Comparison of ENCODE assay signal across 10 cellular contexts in the genomic region with DNA sequence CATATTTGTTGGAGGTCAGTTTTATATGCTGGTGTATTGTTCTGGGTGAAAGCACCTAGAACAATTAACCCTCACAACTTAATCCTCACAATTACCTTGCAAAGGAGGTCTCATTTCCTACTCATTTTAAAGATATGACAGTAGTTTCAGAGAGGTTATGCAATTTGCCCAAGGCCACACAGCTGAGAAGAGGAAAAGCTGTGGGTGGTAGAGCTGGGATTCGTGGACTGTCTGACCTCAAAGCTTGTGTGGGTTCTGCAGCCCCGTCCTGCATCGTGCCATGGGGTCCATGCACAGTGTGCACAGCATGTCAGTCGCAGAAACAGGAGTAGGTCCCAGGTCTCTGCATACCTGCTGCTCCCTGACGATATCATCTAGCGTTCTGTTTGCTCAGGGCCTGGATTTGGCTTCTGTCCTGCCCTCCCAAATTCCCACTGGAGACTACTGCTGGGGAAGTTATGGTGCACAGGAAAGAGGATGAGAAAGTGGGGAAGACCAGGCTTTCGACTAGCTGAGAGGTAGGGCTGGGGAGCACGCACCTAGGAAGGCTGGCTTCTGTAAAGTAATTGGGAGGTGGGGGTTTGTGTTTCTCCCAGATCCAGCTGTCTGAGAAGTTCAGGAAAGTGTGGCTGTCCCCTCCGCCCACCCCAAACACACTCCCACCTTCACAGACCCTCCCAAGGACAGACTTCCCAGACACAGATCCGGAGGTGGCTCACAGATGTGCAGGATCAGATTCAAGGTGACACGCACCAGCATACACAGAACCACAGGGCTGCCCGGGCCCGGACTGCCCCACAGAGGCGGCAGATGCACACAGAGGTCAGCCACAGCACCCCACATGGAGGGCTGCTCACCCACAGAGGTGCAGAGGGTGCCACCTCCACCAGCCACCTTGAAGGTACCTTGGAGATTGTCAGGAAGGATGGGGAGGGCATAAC. TPM values are rescaled to one million over a fixed set of nuclear protein-coding genes. Genes with fewer than 3 reads are reported as not detected.
DNase-seq lines count a peak whose midpoint lies in the region; ATAC-seq and TF ChIP-seq lines count a peak whose summit lies in the region.
"Had no signal": no experiment of that assay in that cellular context is flagged by ENCODE, and none has a peak within 500 bp of the region (broad histone marks: within the 10 kb centered on the region; RNA-seq: fewer than 3 reads in every experiment).

No MANE protein-coding gene starts in this region.

- no peak overlapping the region for H2BK120ac ChIP-seq in neuronal stem cell (ENCODE audit: low read depth, low read length)

- H3K4me1 Mint-ChIP-seq in CD4-positive, alpha-beta T cell (ENCODE audit: low read depth): peaks cover 7% of the 10 kb centered on the region
- peaks cover 6 to 8% of the 10 kb centered on the region in 2 donors for H3K4me1 Mint-ChIP-seq in effector memory CD8-positive, alpha-beta T cell (ENCODE audit: low read depth in 2 of 2)

- no peak overlapping the region for H2BK12ac ChIP-seq in neuronal stem cell (ENCODE audit: low read length)

- H3K4me2 ChIP-seq in neuronal stem cell (ENCODE audit: insufficient read depth, low read length, poor library complexity, severe bottlenecking) (no peak overlapping the region), MM.1S (ENCODE audit: low read depth, low read length) (no peak overlapping the region)

- no peak overlapping the region for H2BK15ac ChIP-seq in neuronal stem cell (ENCODE audit: low read length)

- no peaks in the 10 kb centered on the region for H3K36me3 ChIP-seq in neuronal stem cell (replicated peaks in 1 of 2; ENCODE audit: control insufficient read depth in 2 of 2, insufficient read depth in 2 of 2, low read length in 2 of 2)
- no peaks in the 10 kb centered on the region for H3K36me3 ChIP-seq in MM.1S (replicated peaks; ENCODE audit: insufficient read depth, low read length)
- H3K36me3 ChIP-seq: SJCRH30 had no signal

- H4K20me1 ChIP-seq in MM.1S (ENCODE audit: insufficient read depth, low read length): no peaks in the 10 kb centered on the region

- intact Hi-C loops in CD4-positive, alpha-beta T cell (cut with DNase I, micrococcal nuclease): no loop called here

- H2BK5ac ChIP-seq in neuronal stem cell (ENCODE audit: low read length): no peak overlapping the region

- WGBS in neuronal stem cell (ENCODE audit: extremely low coverage in 2 of 2, insufficient read length in 2 of 2, insufficient replicate concordance in 1 of 2), 2 donors: no CpG with 5 or more reads among the region's 14 CpGs

- H3K27me3 ChIP-seq in CD4-positive, alpha-beta T cell (ENCODE audit: control insufficient read depth, insufficient read depth, low read length): peaks cover 30% of the 10 kb centered on the region
- H3K27me3 ChIP-seq in neuronal stem cell (ENCODE audit: control insufficient read depth in 3 of 3, insufficient read depth in 3 of 3, low read depth in 1 of 3, low read length in 3 of 3) (no peaks in the 10 kb centered on the region), MM.1S (replicated peaks; ENCODE audit: insufficient read depth, low read length) (no peaks in the 10 kb centered on the region; the same call in none of the 2 replicates)
- H3K27me3 ChIP-seq: SJCRH30 had no signal

- no peaks in the 10 kb centered on the region for H3K36me3 Mint-ChIP-seq in CD4-positive, alpha-beta T cell (ENCODE audit: low read depth)
- H3K36me3 Mint-ChIP-seq in effector memory CD8-positive, alpha-beta T cell (ENCODE audit: insufficient read depth): peaks cover 3% of the 10 kb centered on the region

- POLR2A ChIA-PET in CD4-positive, alpha-beta T cell (lab: Charles Lee): no interaction called here

- H4K8ac ChIP-seq in neuronal stem cell (ENCODE audit: low read depth, low read length): no peak overlapping the region

- H3K9me3 ChIP-seq in CD4-positive, alpha-beta T cell (ENCODE audit: control insufficient read depth, low read length): no peaks in the 10 kb centered on the region
- no peaks in the 10 kb centered on the region for H3K9me3 ChIP-seq in neuronal stem cell (replicated peaks in 1 of 2; ENCODE audit: control insufficient read depth in 2 of 2, insufficient read depth in 1 of 2, low read depth in 1 of 2, low read length in 2 of 2)
- no peaks in the 10 kb centered on the region for H3K9me3 ChIP-seq in MM.1S (replicated peaks; ENCODE audit: insufficient read depth, low read length)
- H3K9me3 ChIP-seq: SJCRH30 had no signal

- no peak for ATAC-seq in CD4-positive, alpha-beta T cell (ENCODE audit: poor library complexity)
- ATAC-seq in effector memory CD8-positive, alpha-beta T cell (replicated peaks): no peak

- H4K91ac ChIP-seq in neuronal stem cell (ENCODE audit: low read depth, low read length, poor library complexity): no peak overlapping the region

- peaks cover 8 to 11% of the 10 kb centered on the region in 2 donors for H3K4me1 ChIP-seq in neuronal stem cell (ENCODE audit: control insufficient read depth in 2 of 2, insufficient read depth in 1 of 2, low read depth in 1 of 2, low read length in 2 of 2)
- no peaks in the 10 kb centered on the region for H3K4me1 ChIP-seq in MM.1S (ENCODE audit: low read length)
- H3K4me1 ChIP-seq: SJCRH30 had no signal

- peak overlapping the region; percentile 91 for H2AFZ ChIP-seq in neuronal stem cell (ENCODE audit: low read length)
- H2AFZ ChIP-seq in MM.1S (ENCODE audit: low read length): no peak overlapping the region

- no peak overlapping the region for H3K23ac ChIP-seq in neuronal stem cell (ENCODE audit: low read depth, low read length, poor library complexity)

- H3F3A ChIP-seq in MM.1S (ENCODE audit: insufficient read depth, low read length): no peaks in the 10 kb centered on the region

- H3K27me3 Mint-ChIP-seq in CD4-positive, alpha-beta T cell: peaks cover 41% of the 10 kb centered on the region
- H3K27me3 Mint-ChIP-seq in effector memory CD8-positive, alpha-beta T cell: peaks cover 20 to 63% of the 10 kb centered on the region in 2 donors

- H3K27ac ChIP-seq in CD4-positive, alpha-beta T cell (ENCODE audit: low read depth, low read length): no peak overlapping the region
- no peak overlapping the region for H3K27ac ChIP-seq in neuronal stem cell (replicated peaks; ENCODE audit: low read length)
- H3K27ac ChIP-seq in MM.1S (ENCODE audit: low read length): no peak overlapping the region
- H3K27ac ChIP-seq: SJCRH30 had no signal

- no peaks in the 10 kb centered on the region for H3K79me1 ChIP-seq in neuronal stem cell (ENCODE audit: low read depth, low read length)

- H3K9me3 Mint-ChIP-seq in CD4-positive, alpha-beta T cell: no peaks in the 10 kb centered on the region
- H3K9me3 Mint-ChIP-seq in effector memory CD8-positive, alpha-beta T cell: no peaks in the 10 kb centered on the region

- H3K79me2 ChIP-seq in MM.1S (ENCODE audit: low read length): no peaks in the 10 kb centered on the region

- peak overlapping the region; percentile 31 for H3K14ac ChIP-seq in neuronal stem cell (ENCODE audit: low read length)

- H3K4me3 ChIP-seq in neuronal stem cell (ENCODE audit: low read length in 2 of 2) (peak overlapping the region; percentile 61), MM.1S (ENCODE audit: low read length) (no peak overlapping the region)

- TF ChIP-seq CTCF in CD4-positive, alpha-beta T cell (IDR thresholded peaks at IDR 0.05): no peak
- TF ChIP-seq CTCF in MM.1S (IDR thresholded peaks at IDR 0.05; ENCODE audit: low read length): no peak

- DNase-seq in CD4-positive, alpha-beta T cell: no peak
- DNase-seq in NCI-H69 (lab: John Stamatoyannopoulos, UW) (peak; percentile 21), neuronal stem cell (ENCODE audit: low spot score) (no peak), epidermal melanocyte (ENCODE audit: insufficient read length, low spot score) (no peak), NCI-H2196 treated with DMSO at 0.1 percent for 48 hours (lab: John Stamatoyannopoulos, UW; ENCODE audit: unreplicated experiment) (no peak), MM.1S (no peak), ureter (ENCODE audit: low spot score) (no peak)
- DNase-seq in effector memory CD8-positive, alpha-beta T cell: no peak
- DNase-seq: NCI-H1930, SJCRH30 had no signal

- H3K27ac Mint-ChIP-seq in CD4-positive, alpha-beta T cell: no peak overlapping the region
- H3K27ac Mint-ChIP-seq in effector memory CD8-positive, alpha-beta T cell: no peak overlapping the region

- CTCF ChIA-PET in CD4-positive, alpha-beta T cell (lab: Charles Lee): no interaction called here

- H3K4me3 Mint-ChIP-seq in CD4-positive, alpha-beta T cell: peak overlapping the region; percentile 76
- H3K4me3 Mint-ChIP-seq in effector memory CD8-positive, alpha-beta T cell: peak overlapping the region; percentile 56 to 57

- no peaks in the 10 kb centered on the region for H3K9me2 ChIP-seq in MM.1S (replicated peaks; ENCODE audit: insufficient read depth, low read length)

- H2AK5ac ChIP-seq in neuronal stem cell (ENCODE audit: low read depth, low read length): peak overlapping the region; percentile 14

- no peak overlapping the region for H3K18ac ChIP-seq in neuronal stem cell (ENCODE audit: low read length)

- peak overlapping the region; percentile 89 for H3K4ac ChIP-seq in neuronal stem cell (ENCODE audit: low read length)

- H3K9ac ChIP-seq in neuronal stem cell (ENCODE audit: low read depth, low read length, poor library complexity) (no peak overlapping the region), MM.1S (ENCODE audit: low read length) (no peak overlapping the region)

RNA-seq across cellular contexts. Expression of gene BACE1, which starts 2.0 kb away (rescaled TPM):
- total RNA-seq in CD4-positive, alpha-beta T cell: under 1 TPM; 0.38 to 0.59 TPM
- 14.9 TPM for polyA plus RNA-seq in neuronal stem cell (2013, experiment 1 of 2)
- polyA plus RNA-seq in neuronal stem cell (2013, experiment 2 of 2): 15.1 TPM
- 28.2 TPM for total RNA-seq in ureter

RNA-seq across cellular contexts. Expression of gene CEP164, which starts 13.6 kb away (rescaled TPM):
- total RNA-seq in CD4-positive, alpha-beta T cell: 10 to 100 TPM; 33.0 to 36.7 TPM
- 30.9 TPM for polyA plus RNA-seq in neuronal stem cell (2013, experiment 1 of 2)
- 29.7 TPM for polyA plus RNA-seq in neuronal stem cell (2013, experiment 2 of 2)
- total RNA-seq in ureter: 49.3 TPM

RNA-seq across cellular contexts. Expression of gene BACE1-AS, which starts 23.0 kb away (rescaled TPM):
- total RNA-seq in CD4-positive, alpha-beta T cell: 1 to 10 TPM in 1 of 2 experiments, under 1 TPM in 1; 0.99 to 1.2 TPM
- 13.3 TPM for polyA plus RNA-seq in neuronal stem cell (2013, experiment 1 of 2)
- 14.0 TPM for polyA plus RNA-seq in neuronal stem cell (2013, experiment 2 of 2)
- 9.8 TPM for total RNA-seq in ureter

Comparison
In these comparisons a context has a peak if more than half of its experiments do, and no peak if none do; other contexts are left out.
1. RNA of gene BACE1, which starts 2.0 kb away (total RNA-seq): 28.2 TPM in ureter (single experiment); 0.38 to 0.59 TPM in CD4-positive, alpha-beta T cell; every median in the first group is over 10 times any median in the second.